ENCODE assay signal across 8 cellular contexts in the genomic region with DNA sequence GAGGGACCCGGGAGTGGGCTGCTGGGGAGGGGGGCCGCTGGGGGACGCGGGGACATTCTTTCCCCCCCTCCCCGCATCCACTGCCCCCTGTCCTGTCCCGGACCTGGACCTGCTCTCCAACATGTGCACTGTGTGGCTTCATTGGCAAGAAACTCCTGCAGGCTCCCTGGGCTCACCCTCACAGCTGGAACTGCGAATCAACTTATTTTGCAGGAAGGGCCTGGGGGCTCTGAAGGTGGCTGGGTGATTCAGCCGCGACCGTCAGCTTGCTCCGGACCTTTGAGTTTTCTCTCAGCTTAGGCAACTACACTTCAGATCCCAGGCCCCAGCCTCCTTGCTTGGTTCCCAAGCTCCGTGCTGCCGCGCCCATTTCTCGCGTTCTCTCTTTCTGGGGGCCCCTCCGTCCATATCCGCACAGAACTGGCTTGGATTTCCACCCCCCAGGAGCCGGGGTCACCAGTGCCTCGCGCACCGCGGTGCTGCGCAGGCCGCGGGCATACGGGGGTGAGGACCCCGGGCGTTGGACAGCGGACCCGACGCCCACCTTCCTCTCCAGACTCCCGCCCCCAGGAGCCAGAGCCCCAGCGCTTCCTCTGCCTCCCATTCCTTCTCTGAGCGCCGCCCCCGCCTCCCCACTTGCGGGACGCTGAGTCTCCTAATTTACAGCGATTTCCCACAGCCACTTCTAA. TPM values are rescaled to one million over a fixed set of nuclear protein-coding genes. Genes with fewer than 3 reads are reported as not detected.
DNase-seq lines count a peak whose midpoint lies in the region; ATAC-seq lines count a peak whose summit lies in the region.

No MANE protein-coding gene starts in this region.

- no peak for DNase-seq in activated naive CD4-positive, alpha-beta T cell treated with Interleukin-2 at 50 U/mL for 16 hours
- peak; percentile 57 for DNase-seq in astrocyte of the hippocampus (ENCODE audit: low read depth, low spot score)
- DNase-seq in islet precursor cell = peak; percentile 87
- DNase-seq in stimulated activated naive CD8-positive, alpha-beta T cell treated with anti-CD3 and anti-CD28 coated beads, Interleukin-15, amount 100 ng/mL, for 72 hours = no peak
- no peak for DNase-seq in SK-N-DZ (ENCODE audit: low spot score)
- no peak for DNase-seq in HK-2 (ENCODE audit: unreplicated experiment)

- no peak for ATAC-seq in stimulated activated naive CD8-positive, alpha-beta T cell treated with anti-CD3 and anti-CD28 coated beads, Interleukin-15, amount 100 ng/mL, for 72 hours
- ATAC-seq in GM19023 (IDR thresholded peaks at IDR 0.05; ENCODE audit: unreplicated experiment) = no peak

- no peaks in the 10 kb centered on the region for H3K36me3 Mint-ChIP-seq in activated naive CD4-positive, alpha-beta T cell treated with anti-CD3 and anti-CD28 coated beads, Interleukin-2, amount 50 U/mL, for 24 hours

- no peak overlapping the region for H3K27ac Mint-ChIP-seq in activated naive CD4-positive, alpha-beta T cell treated with anti-CD3 and anti-CD28 coated beads, Interleukin-2, amount 50 U/mL, for 24 hours
- H3K27ac Mint-ChIP-seq in stimulated activated naive CD8-positive, alpha-beta T cell treated with anti-CD3 and anti-CD28 coated beads, Interleukin-15, amount 100 ng/mL, for 72 hours = peak overlapping the region in 1 of 2 donors; percentile 4

- peak overlapping the region; percentile 59 for H3K4me3 Mint-ChIP-seq in activated naive CD4-positive, alpha-beta T cell treated with anti-CD3 and anti-CD28 coated beads, Interleukin-2, amount 50 U/mL, for 24 hours
- peak overlapping the region; percentile 63 to 75 for H3K4me3 Mint-ChIP-seq in stimulated activated naive CD8-positive, alpha-beta T cell treated with anti-CD3 and anti-CD28 coated beads, Interleukin-15, amount 100 ng/mL, for 72 hours

- no peaks in the 10 kb centered on the region for H3K27me3 Mint-ChIP-seq in activated naive CD4-positive, alpha-beta T cell treated with anti-CD3 and anti-CD28 coated beads, Interleukin-2, amount 50 U/mL, for 24 hours
- peaks cover 20% of the 10 kb centered on the region for H3K27me3 Mint-ChIP-seq in stimulated activated naive CD8-positive, alpha-beta T cell treated with anti-CD3 and anti-CD28 coated beads, Interleukin-15, amount 100 ng/mL, for 72 hours

- no peaks in the 10 kb centered on the region for H3K9me3 Mint-ChIP-seq in activated naive CD4-positive, alpha-beta T cell treated with anti-CD3 and anti-CD28 coated beads, Interleukin-2, amount 50 U/mL, for 24 hours
- H3K9me3 Mint-ChIP-seq in stimulated activated naive CD8-positive, alpha-beta T cell treated with anti-CD3 and anti-CD28 coated beads, Interleukin-15, amount 100 ng/mL, for 72 hours = no peaks in the 10 kb centered on the region

- H3K4me1 Mint-ChIP-seq in activated naive CD4-positive, alpha-beta T cell treated with anti-CD3 and anti-CD28 coated beads, Interleukin-2, amount 50 U/mL, for 24 hours = peaks cover 73% of the 10 kb centered on the region
- peaks cover 85% of the 10 kb centered on the region for H3K4me1 Mint-ChIP-seq in stimulated activated naive CD8-positive, alpha-beta T cell treated with anti-CD3 and anti-CD28 coated beads, Interleukin-15, amount 100 ng/mL, for 72 hours

RNA-seq across cellular contexts. Expression of gene AHNAK, which starts 0.5 kb away (rescaled TPM):
- polyA plus RNA-seq in SK-N-DZ (2014; cell fraction: cytosol; rRNA removed) = 4.3 and 11.3 TPM in 2 replicates
- 7.7 and 25.1 TPM in 2 replicates for polyA plus RNA-seq in SK-N-DZ (2014; cell fraction: nucleus; rRNA removed)

RNA-seq across cellular contexts. Expression of gene EEF1G, which starts 26.6 kb away (rescaled TPM):
- 3,065 and 3,261 TPM in 2 replicates for polyA plus RNA-seq in SK-N-DZ (2014; cell fraction: cytosol; rRNA removed)
- 1,095 and 1,442 TPM in 2 replicates for polyA plus RNA-seq in SK-N-DZ (2014; cell fraction: nucleus; rRNA removed)

RNA-seq across cellular contexts. Expression of gene TUT1, which starts 44.2 kb away (rescaled TPM):
- polyA plus RNA-seq in SK-N-DZ (2014; cell fraction: cytosol; rRNA removed) = 29.3 and 33.3 TPM in 2 replicates
- polyA plus RNA-seq in SK-N-DZ (2014; cell fraction: nucleus; rRNA removed) = 46.7 and 63.7 TPM in 2 replicates

RNA-seq across cellular contexts. Expression of gene MTA2, which starts 54.6 kb away (rescaled TPM):
- 105 and 108 TPM in 2 replicates for polyA plus RNA-seq in SK-N-DZ (2014; cell fraction: cytosol; rRNA removed)
- 223 and 244 TPM in 2 replicates for polyA plus RNA-seq in SK-N-DZ (2014; cell fraction: nucleus; rRNA removed)

Comparison
In these comparisons a context has a peak if more than half of its experiments do, and no peak if none do; other contexts are left out.
1. DNase-seq: peak in astrocyte of the hippocampus (single experiment) and islet precursor cell (single experiment); none in activated naive CD4-positive, alpha-beta T cell treated with Interleukin-2 at 50 U/mL for 16 hours (single experiment), stimulated activated naive CD8-positive, alpha-beta T cell treated with anti-CD3 and anti-CD28 coated beads, Interleukin-15, amount 100 ng/mL, for 72 hours (0 of 2), SK-N-DZ (single experiment) and HK-2 (single experiment).